1 cellular context compared by ENCODE assay signal in the genomic region with DNA sequence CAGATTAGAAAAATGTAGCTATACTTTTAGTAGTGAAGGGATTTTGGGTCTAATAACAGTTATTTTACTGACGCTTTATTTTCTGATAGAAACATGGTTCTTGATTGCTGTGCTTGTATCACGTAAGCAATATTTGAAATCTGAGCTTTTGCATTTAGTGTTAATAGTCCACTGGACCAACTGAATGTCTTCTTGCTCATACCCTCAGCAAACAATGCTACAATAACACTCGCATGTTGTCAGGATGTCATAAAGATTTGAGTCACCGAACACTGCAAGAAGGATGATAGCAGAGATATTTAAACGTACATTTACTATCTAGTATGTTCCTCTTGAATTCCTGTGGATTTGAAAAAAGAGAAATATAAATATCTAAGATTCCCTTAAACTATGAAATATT.
TF ChIP-seq lines count a peak whose summit lies in the region.

No MANE protein-coding gene starts in this region.

TF ChIP-seq in HCT116, 20 proteins besides CTCF, POLR2A, EP300 and RAD21 (continued from another document):
- TF ChIP-seq, protein P1, sequence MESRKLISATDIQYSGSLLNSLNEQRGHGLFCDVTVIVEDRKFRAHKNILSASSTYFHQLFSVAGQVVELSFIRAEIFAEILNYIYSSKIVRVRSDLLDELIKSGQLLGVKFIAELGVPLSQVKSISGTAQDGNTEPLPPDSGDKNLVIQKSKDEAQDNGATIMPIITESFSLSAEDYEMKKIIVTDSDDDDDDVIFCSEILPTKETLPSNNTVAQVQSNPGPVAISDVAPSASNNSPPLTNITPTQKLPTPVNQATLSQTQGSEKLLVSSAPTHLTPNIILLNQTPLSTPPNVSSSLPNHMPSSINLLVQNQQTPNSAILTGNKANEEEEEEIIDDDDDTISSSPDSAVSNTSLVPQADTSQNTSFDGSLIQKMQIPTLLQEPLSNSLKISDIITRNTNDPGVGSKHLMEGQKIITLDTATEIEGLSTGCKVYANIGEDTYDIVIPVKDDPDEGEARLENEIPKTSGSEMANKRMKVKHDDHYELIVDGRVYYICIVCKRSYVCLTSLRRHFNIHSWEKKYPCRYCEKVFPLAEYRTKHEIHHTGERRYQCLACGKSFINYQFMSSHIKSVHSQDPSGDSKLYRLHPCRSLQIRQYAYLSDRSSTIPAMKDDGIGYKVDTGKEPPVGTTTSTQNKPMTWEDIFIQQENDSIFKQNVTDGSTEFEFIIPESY (IDR thresholded peaks at IDR 0.05; ENCODE audit: extremely low read depth, insufficient replicate concordance, low read length) = no peak
- TF ChIP-seq ZFX (IDR thresholded peaks at IDR 0.05) (no peak), SRF (IDR thresholded peaks at IDR 0.05; ENCODE audit: low read depth) (no peak), CEBPB (IDR thresholded peaks at IDR 0.05; ENCODE audit: low read depth) (no peak), SP1 (IDR thresholded peaks at IDR 0.05; ENCODE audit: low read depth) (no peak), YY1 (IDR thresholded peaks at IDR 0.05; ENCODE audit: extremely low read depth, insufficient replicate concordance, low read depth, low read length) (no peak), SIN3A (IDR thresholded peaks at IDR 0.05; ENCODE audit: low read depth) (no peak), EGR1 (IDR thresholded peaks at IDR 0.05; ENCODE audit: low read depth) (no peak), EZH2phosphoT487 (IDR thresholded peaks at IDR 0.05; ENCODE audit: borderline replicate concordance) (no peak), EZH2 (IDR thresholded peaks at IDR 0.05) (no peak), CBX3 (IDR thresholded peaks at IDR 0.05; ENCODE audit: low read depth) (no peak)
- TF ChIP-seq, protein P2, sequence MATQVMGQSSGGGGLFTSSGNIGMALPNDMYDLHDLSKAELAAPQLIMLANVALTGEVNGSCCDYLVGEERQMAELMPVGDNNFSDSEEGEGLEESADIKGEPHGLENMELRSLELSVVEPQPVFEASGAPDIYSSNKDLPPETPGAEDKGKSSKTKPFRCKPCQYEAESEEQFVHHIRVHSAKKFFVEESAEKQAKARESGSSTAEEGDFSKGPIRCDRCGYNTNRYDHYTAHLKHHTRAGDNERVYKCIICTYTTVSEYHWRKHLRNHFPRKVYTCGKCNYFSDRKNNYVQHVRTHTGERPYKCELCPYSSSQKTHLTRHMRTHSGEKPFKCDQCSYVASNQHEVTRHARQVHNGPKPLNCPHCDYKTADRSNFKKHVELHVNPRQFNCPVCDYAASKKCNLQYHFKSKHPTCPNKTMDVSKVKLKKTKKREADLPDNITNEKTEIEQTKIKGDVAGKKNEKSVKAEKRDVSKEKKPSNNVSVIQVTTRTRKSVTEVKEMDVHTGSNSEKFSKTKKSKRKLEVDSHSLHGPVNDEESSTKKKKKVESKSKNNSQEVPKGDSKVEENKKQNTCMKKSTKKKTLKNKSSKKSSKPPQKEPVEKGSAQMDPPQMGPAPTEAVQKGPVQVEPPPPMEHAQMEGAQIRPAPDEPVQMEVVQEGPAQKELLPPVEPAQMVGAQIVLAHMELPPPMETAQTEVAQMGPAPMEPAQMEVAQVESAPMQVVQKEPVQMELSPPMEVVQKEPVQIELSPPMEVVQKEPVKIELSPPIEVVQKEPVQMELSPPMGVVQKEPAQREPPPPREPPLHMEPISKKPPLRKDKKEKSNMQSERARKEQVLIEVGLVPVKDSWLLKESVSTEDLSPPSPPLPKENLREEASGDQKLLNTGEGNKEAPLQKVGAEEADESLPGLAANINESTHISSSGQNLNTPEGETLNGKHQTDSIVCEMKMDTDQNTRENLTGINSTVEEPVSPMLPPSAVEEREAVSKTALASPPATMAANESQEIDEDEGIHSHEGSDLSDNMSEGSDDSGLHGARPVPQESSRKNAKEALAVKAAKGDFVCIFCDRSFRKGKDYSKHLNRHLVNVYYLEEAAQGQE (IDR thresholded peaks at IDR 0.05; ENCODE audit: low read depth) = no peak
